8 cellular contexts compared by ENCODE assay signal in genomic region chr3:87298111-87298718, GRCh38. TPM values are rescaled to one million over a fixed set of nuclear protein-coding genes. Genes with fewer than 3 reads are reported as not detected.
A peak's percentile ranks its signal among the peaks of the same experiment; 100 is the strongest.
DNase-seq lines count a peak whose midpoint lies in the region; ATAC-seq and TF ChIP-seq lines count a peak whose summit lies in the region.

No MANE protein-coding gene starts in this region.

- WGBS in adrenal gland, 4 donors: 2 to 13% (median 9%) methylated on average over 3 of the region's 3 CpGs

- H3K27me3 Mint-ChIP-seq in CD14-positive monocyte (ENCODE audit: low read depth in 3 of 3): no peaks in the 10 kb centered on the region

- no peak overlapping the region for H3K4me3 Mint-ChIP-seq in CD14-positive monocyte

- H3K4me1 Mint-ChIP-seq in CD14-positive monocyte: no peaks in the 10 kb centered on the region

- DNase-seq in CD14-positive monocyte (ENCODE audit: low spot score) (no peak), NCI-H146 (lab: John Stamatoyannopoulos, UW) (peak; percentile 48), adrenal gland (no peak), iris pigment epithelial cell (ENCODE audit: low read depth) (peak; percentile 30), tibial artery (no peak), activated T-cell treated with anti-CD3 and anti-CD28 coated beads for 4 hours (no peak)

- H3K27ac ChIP-seq in adrenal gland (no peak overlapping the region), tibial artery (no peak overlapping the region)

- H3K9me3 ChIP-seq in adrenal gland (replicated peaks in 1 of 3) (no peaks in the 10 kb centered on the region), tibial artery (no peaks in the 10 kb centered on the region)

- no peaks in the 10 kb centered on the region for H3K4me1 ChIP-seq in adrenal gland (replicated peaks in 1 of 2)
- H3K4me1 ChIP-seq in tibial artery: no peaks in the 10 kb centered on the region

- no peak overlapping the region for H3K4me3 ChIP-seq in adrenal gland
- H3K4me3 ChIP-seq in tibial artery: no peak overlapping the region

- ATAC-seq in GM18498 (IDR thresholded peaks at IDR 0.05; ENCODE audit: unreplicated experiment): peak; percentile 85
- peak; percentile 85 for ATAC-seq in HG02798 (IDR thresholded peaks at IDR 0.05; ENCODE audit: poor library complexity, unreplicated experiment)

- H3K36me3 Mint-ChIP-seq in CD14-positive monocyte: no peaks in the 10 kb centered on the region

- intact Hi-C loops in CD14-positive monocyte (cut with micrococcal nuclease): no loop called here
- intact Hi-C loops in adrenal gland (cut with DNase I): no loop called here
- intact Hi-C loops in tibial artery (cut with DNase I; ENCODE audit: low total_unique reads): no loop called here

- no peak overlapping the region for H3K27ac Mint-ChIP-seq in CD14-positive monocyte

- H3K36me3 ChIP-seq in adrenal gland (replicated peaks in 1 of 2) (no peaks in the 10 kb centered on the region), tibial artery (no peaks in the 10 kb centered on the region)

- no peaks in the 10 kb centered on the region for H3K27me3 ChIP-seq in adrenal gland
- no peaks in the 10 kb centered on the region for H3K27me3 ChIP-seq in tibial artery

- H3K9me3 Mint-ChIP-seq in CD14-positive monocyte: peaks cover 0 to 2% (median 0%) of the 10 kb centered on the region in 7 donors

- TF ChIP-seq CTCF in CD14-positive monocyte (IDR thresholded peaks at IDR 0.05): peak; percentile 81
- TF ChIP-seq CTCF in adrenal gland (IDR thresholded peaks at IDR 0.05): peak; percentile 33 to 62 (median 48)
- peak; percentile 51 to 52 for TF ChIP-seq CTCF in tibial artery (IDR thresholded peaks at IDR 0.05)

- no peak for TF ChIP-seq POLR2A in adrenal gland (IDR thresholded peaks at IDR 0.05)

RNA-seq across cellular contexts. Expression of gene POU1F1, which starts 21.8 kb away (rescaled TPM):
- not detected for polyA plus RNA-seq in CD14-positive monocyte
- not detected for total RNA-seq in adrenal gland
- not detected for polyA plus RNA-seq in adrenal gland

Comparison
In these comparisons a context has a peak if more than half of its experiments do, and no peak if none do; other contexts are left out.
1. DNase-seq: peak in NCI-H146 (single experiment) and iris pigment epithelial cell (single experiment); none in CD14-positive monocyte (single experiment), adrenal gland (0 of 7), tibial artery (0 of 2) and activated T-cell treated with anti-CD3 and anti-CD28 coated beads for 4 hours (single experiment).
2. Peak in every context shown above with its lines, with median percentiles within 50 percentile points of each other: CTCF ChIP-seq.